In the genomic region with DNA sequence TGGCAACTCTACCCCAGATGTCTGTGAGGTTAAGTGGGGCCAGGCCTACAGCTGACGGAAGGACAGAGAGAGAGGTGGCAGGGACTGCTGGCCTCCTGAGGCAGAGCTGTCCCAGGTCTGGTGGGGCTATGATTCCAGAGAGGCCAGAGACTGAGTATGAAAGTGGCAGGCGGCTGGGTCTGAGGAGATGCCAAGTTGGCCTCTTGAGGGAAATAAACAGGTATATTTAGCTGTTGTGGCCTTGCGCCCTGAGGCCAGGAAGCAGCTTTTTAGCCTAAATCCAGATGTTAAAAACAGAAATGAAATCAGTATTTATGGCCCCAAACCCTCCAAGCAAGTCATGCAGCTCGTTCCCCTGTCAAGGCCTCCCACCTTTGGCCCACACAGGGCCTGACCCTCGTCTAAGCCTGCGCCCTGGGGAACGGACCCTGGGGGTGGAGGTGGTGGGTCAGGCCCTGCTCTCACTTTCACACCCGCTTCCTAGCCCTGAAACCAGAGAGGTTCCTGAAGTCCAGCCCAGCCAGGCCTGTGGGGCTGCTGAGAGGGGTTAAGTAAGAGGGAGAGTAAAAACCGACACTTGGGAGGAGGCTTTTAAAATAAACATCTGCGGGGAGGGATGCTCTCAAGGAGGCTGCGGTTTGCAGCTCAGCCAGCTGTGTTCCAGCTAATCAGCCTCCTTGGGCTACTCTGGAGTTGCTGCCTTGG, we compare ENCODE assay signal across 1 cellular context.
TF ChIP-seq lines count a peak whose summit lies in the region.

No MANE protein-coding gene starts in this region.

TF ChIP-seq in H1, 55 proteins besides CTCF, POLR2A, EP300 and RAD21:
- no peak for TF ChIP-seq KDM1A (IDR thresholded peaks at IDR 0.05; ENCODE audit: borderline replicate concordance, low read length)
- no peak for TF ChIP-seq KDM4A (IDR thresholded peaks at IDR 0.05; ENCODE audit: low read depth, low read length, severe bottlenecking)
- TF ChIP-seq JUND (IDR thresholded peaks at IDR 0.05; ENCODE audit: low read length): no peak
- TF ChIP-seq EGR1 (IDR thresholded peaks at IDR 0.05; ENCODE audit: borderline replicate concordance, low read depth, low read length): no peak
- TF ChIP-seq NRF1 (IDR thresholded peaks at IDR 0.05; ENCODE audit: low read depth, low read length): no peak
TF ChIP-seq in H1: peak in this region for 0.
